ENCODE assay signal across 17 cellular contexts in genomic region chr10:75433216-75433615, GRCh38. TPM values are rescaled to one million over a fixed set of nuclear protein-coding genes. Genes with fewer than 3 reads are reported as not detected.
"Had no signal": no experiment of that assay in that cellular context is flagged by ENCODE, and none has a peak within 500 bp of the region (broad histone marks: within the 10 kb centered on the region; RNA-seq: fewer than 3 reads in every experiment).

No MANE protein-coding gene starts in this region.

- H3K4me3 ChIP-seq: mucosa of descending colon, psoas muscle, upper lobe of left lung had no signal

- H3K36me3 ChIP-seq: brain microvascular endothelial cell had no signal

- DNase-seq: activated B cell treated with CpG ODN at 0.5 μM for 24 hours; activated CD4-positive, alpha-beta T cell treated with anti-CD3 and anti-CD28 coated beads for 48 hours; activated CD8-positive, alpha-beta memory T cell treated with anti-CD3 and anti-CD28 coated beads, Interleukin-2, amount 50 U/mL, for 4 hours; activated CD8-positive, alpha-beta T cell treated with anti-CD3 and anti-CD28 coated beads for 36 hours; activated naive CD8-positive, alpha-beta T cell treated with anti-CD3 and anti-CD28 coated beads for 36 hours; activated T-cell treated with anti-CD3 and anti-CD28 coated beads, Interleukin-2, amount 50 U/mL, for 72 hours; brain microvascular endothelial cell; cortex of kidney; effector CD4-positive, alpha-beta T cell; foreskin keratinocyte; mucosa of descending colon; naive thymus-derived CD4-positive, alpha-beta T cell; psoas muscle; stimulated activated naive CD8-positive, alpha-beta T cell treated with anti-CD3 and anti-CD28 coated beads, Interleukin-15, amount 100 ng/mL, for 72 hours; T-helper 2 cell; upper lobe of left lung had no signal

- ATAC-seq: activated CD8-positive, alpha-beta T cell treated with anti-CD3 and anti-CD28 coated beads for 36 hours; activated T-cell treated with anti-CD3 and anti-CD28 coated beads, Interleukin-2, amount 50 U/mL, for 72 hours; foreskin keratinocyte; mucosa of descending colon; naive thymus-derived CD4-positive, alpha-beta T cell; psoas muscle; stimulated activated naive CD8-positive, alpha-beta T cell treated with anti-CD3 and anti-CD28 coated beads, Interleukin-15, amount 100 ng/mL, for 72 hours had no signal

- H3K36me3 Mint-ChIP-seq: activated naive CD8-positive, alpha-beta T cell treated with anti-CD3 and anti-CD28 coated beads for 36 hours; naive thymus-derived CD4-positive, alpha-beta T cell had no signal

- H3K4me1 ChIP-seq: psoas muscle had no signal

- H3K4me1 Mint-ChIP-seq: activated naive CD8-positive, alpha-beta T cell treated with anti-CD3 and anti-CD28 coated beads for 36 hours; central memory CD8-positive, alpha-beta T cell had no signal

- H3K27ac Mint-ChIP-seq: activated B cell treated with CpG ODN at 0.5 μM for 24 hours; activated CD8-positive, alpha-beta T cell treated with anti-CD3 and anti-CD28 coated beads for 36 hours; activated naive CD8-positive, alpha-beta T cell treated with anti-CD3 and anti-CD28 coated beads for 36 hours; activated T-cell treated with anti-CD3 and anti-CD28 coated beads, Interleukin-2, amount 50 U/mL, for 72 hours; naive thymus-derived CD4-positive, alpha-beta T cell; stimulated activated naive CD8-positive, alpha-beta T cell treated with anti-CD3 and anti-CD28 coated beads, Interleukin-15, amount 100 ng/mL, for 72 hours had no signal

- H3K4me3 Mint-ChIP-seq: activated B cell treated with CpG ODN at 0.5 μM for 24 hours; activated CD8-positive, alpha-beta T cell treated with anti-CD3 and anti-CD28 coated beads for 36 hours; activated naive CD8-positive, alpha-beta T cell treated with anti-CD3 and anti-CD28 coated beads for 36 hours; activated T-cell treated with anti-CD3 and anti-CD28 coated beads, Interleukin-2, amount 50 U/mL, for 72 hours; central memory CD8-positive, alpha-beta T cell; naive thymus-derived CD4-positive, alpha-beta T cell; stimulated activated naive CD8-positive, alpha-beta T cell treated with anti-CD3 and anti-CD28 coated beads, Interleukin-15, amount 100 ng/mL, for 72 hours had no signal

- H3K9me3 ChIP-seq: mucosa of descending colon, psoas muscle, upper lobe of left lung had no signal

- H3K9me3 Mint-ChIP-seq: activated B cell treated with CpG ODN at 0.5 μM for 24 hours; activated CD8-positive, alpha-beta T cell treated with anti-CD3 and anti-CD28 coated beads for 36 hours; activated naive CD8-positive, alpha-beta T cell treated with anti-CD3 and anti-CD28 coated beads for 36 hours; activated T-cell treated with anti-CD3 and anti-CD28 coated beads, Interleukin-2, amount 50 U/mL, for 72 hours; central memory CD8-positive, alpha-beta T cell; stimulated activated naive CD8-positive, alpha-beta T cell treated with anti-CD3 and anti-CD28 coated beads, Interleukin-15, amount 100 ng/mL, for 72 hours had no signal

RNA-seq across cellular contexts. Expression of gene LRMDA, which starts 1.8 kb away (rescaled TPM):
- total RNA-seq: activated B cell treated with CpG ODN at 0.5 μM for 24 hours; activated CD8-positive, alpha-beta T cell treated with anti-CD3 and anti-CD28 coated beads for 36 hours; activated naive CD8-positive, alpha-beta T cell treated with anti-CD3 and anti-CD28 coated beads for 36 hours; activated T-cell treated with anti-CD3 and anti-CD28 coated beads, Interleukin-2, amount 50 U/mL, for 72 hours; foreskin keratinocyte had no signal

RNA-seq across cellular contexts. Expression of gene ZNF503, which starts 31.7 kb away (rescaled TPM):
- total RNA-seq: activated B cell treated with CpG ODN at 0.5 μM for 24 hours had no signal
